Comparison of ENCODE assay signal across 9 cellular contexts in genomic region chr10:31947144-31947926, GRCh38. TPM values are rescaled to one million over a fixed set of nuclear protein-coding genes. Genes with fewer than 3 reads are reported as not detected.
DNase-seq lines count a peak whose midpoint lies in the region; ATAC-seq and TF ChIP-seq lines count a peak whose summit lies in the region.
"Had no signal": no experiment of that assay in that cellular context is flagged by ENCODE, and none has a peak within 500 bp of the region (broad histone marks: within the 10 kb centered on the region; RNA-seq: fewer than 3 reads in every experiment).

No MANE protein-coding gene starts in this region.

- POLR2A ChIA-PET in naive thymus-derived CD8-positive, alpha-beta T cell (lab: Charles Lee), result no interaction called here

- H4K20me1 ChIP-seq in fibroblast of lung (ENCODE audit: control insufficient read depth, extremely low read depth, insufficient read depth, low read length), result no peaks in the 10 kb centered on the region
- H4K20me1 ChIP-seq: BLaER1 had no signal

- peaks cover 1 to 13% (median 8%) of the 10 kb centered on the region in 4 donors for H3K4me1 Mint-ChIP-seq in naive thymus-derived CD8-positive, alpha-beta T cell

- H3K27ac Mint-ChIP-seq in naive thymus-derived CD8-positive, alpha-beta T cell, result no peak overlapping the region

- no peak overlapping the region for H3K27ac ChIP-seq in fibroblast of lung (ENCODE audit: insufficient read depth, low read length)
- no peak overlapping the region for H3K27ac ChIP-seq in parathyroid adenoma
- H3K27ac ChIP-seq: BLaER1 had no signal

- H3K36me3 ChIP-seq in fibroblast of lung (ENCODE audit: control insufficient read depth, insufficient read depth, low read length) (no peaks in the 10 kb centered on the region), parathyroid adenoma (ENCODE audit: control insufficient read depth, insufficient read depth, low read length) (no peaks in the 10 kb centered on the region)
- H3K36me3 ChIP-seq: BLaER1 had no signal

- no peak for ATAC-seq in naive thymus-derived CD8-positive, alpha-beta T cell
- no peak for ATAC-seq in GM21367 (IDR thresholded peaks at IDR 0.05; ENCODE audit: unreplicated experiment)

- no peak overlapping the region for H2AFZ ChIP-seq in fibroblast of lung (ENCODE audit: low read length)
- H2AFZ ChIP-seq in parathyroid adenoma, result peak overlapping the region; percentile 20

- H3K4me3 ChIP-seq in fibroblast of lung (replicated peaks in 1 of 4; ENCODE audit: control extremely low read depth in 1 of 4, insufficient read depth in 1 of 4, low read depth in 3 of 4, low read length in 4 of 4) (peak overlapping the region in 1 of 4 experiments; percentile 22), parathyroid adenoma (ENCODE audit: low read depth, low read length) (no peak overlapping the region)
- H3K4me3 ChIP-seq: BLaER1 had no signal

- TF ChIP-seq CTCF in fibroblast of lung (conservative IDR thresholded peaks at IDR 0.05 in 1 of 2, IDR thresholded peaks at IDR 0.05 in 1 of 2; ENCODE audit: low read depth in 1 of 2, low read length in 2 of 2) (peak; percentile 14 to 36), parathyroid adenoma (IDR thresholded peaks at IDR 0.05) (peak; percentile 43)

- H3K4me2 ChIP-seq in fibroblast of lung (ENCODE audit: extremely low read depth, insufficient read depth, low read length) (peak overlapping the region; percentile 60), parathyroid adenoma (ENCODE audit: low read length) (no peak overlapping the region)
- H3K4me2 ChIP-seq: BLaER1 had no signal

- H3K9ac ChIP-seq in fibroblast of lung (ENCODE audit: insufficient read depth, low read length), result no peak overlapping the region
- no peak overlapping the region for H3K9ac ChIP-seq in parathyroid adenoma
- H3K9ac ChIP-seq: BLaER1 had no signal

- H3K79me2 ChIP-seq in fibroblast of lung (ENCODE audit: control insufficient read depth, insufficient read depth, low read length) (no peaks in the 10 kb centered on the region), parathyroid adenoma (no peaks in the 10 kb centered on the region)

- DNase-seq in NCI-H2029 treated with DMSO at 0.1 percent for 48 hours (lab: John Stamatoyannopoulos, UW) (peak; percentile 14), NCI-H2029 (lab: John Stamatoyannopoulos, UW) (no peak), RPMI8226 (peak; percentile 39), fibroblast of lung (ENCODE audit: low read depth in 2 of 2) (peak; percentile 91 to 96)
- no peak for DNase-seq in naive thymus-derived CD8-positive, alpha-beta T cell
- DNase-seq in activated CD4-positive, CD25-positive, alpha-beta regulatory T cell (lab: John Stamatoyannopoulos, UW), result no peak

- H3K36me3 Mint-ChIP-seq in naive thymus-derived CD8-positive, alpha-beta T cell, result peaks cover 0 to 8% (median 8%) of the 10 kb centered on the region in 3 donors

- H3K4me1 ChIP-seq in fibroblast of lung (ENCODE audit: control insufficient read depth, extremely low read depth, insufficient read depth, low read length) (peaks cover 4% of the 10 kb centered on the region), parathyroid adenoma (no peaks in the 10 kb centered on the region)

- no peaks in the 10 kb centered on the region for H3K9me3 ChIP-seq in fibroblast of lung (ENCODE audit: control insufficient read depth, insufficient read depth, low read depth, low read length)
- no peaks in the 10 kb centered on the region for H3K9me3 ChIP-seq in parathyroid adenoma (ENCODE audit: control insufficient read depth, low read length)

- no peaks in the 10 kb centered on the region for H3K27me3 Mint-ChIP-seq in naive thymus-derived CD8-positive, alpha-beta T cell

- H3K27me3 ChIP-seq in fibroblast of lung (ENCODE audit: control insufficient read depth, insufficient read depth, low read length) (no peaks in the 10 kb centered on the region), parathyroid adenoma (ENCODE audit: control insufficient read depth, insufficient read depth, low read length) (no peaks in the 10 kb centered on the region)
- H3K27me3 ChIP-seq: BLaER1 had no signal

- no peak overlapping the region for H3K4me3 Mint-ChIP-seq in naive thymus-derived CD8-positive, alpha-beta T cell

- peaks cover 0 to 13% (median 7%) of the 10 kb centered on the region in 9 donors for H3K9me3 Mint-ChIP-seq in naive thymus-derived CD8-positive, alpha-beta T cell

RNA-seq across cellular contexts. Expression of gene ARHGAP12, which starts 18.7 kb away (rescaled TPM):
- total RNA-seq in fibroblast of lung, result 57.0 and 63.1 TPM in 2 replicates
- 23.1 and 24.0 TPM in 2 replicates for polyA plus RNA-seq in fibroblast of lung
- polyA plus RNA-seq in fibroblast of lung (2012), result 15.7 and 17.5 TPM in 2 replicates
- 3.6 and 4.2 TPM in 2 replicates for polyA minus RNA-seq in fibroblast of lung (ENCODE audit: low replicate concordance)
- 10 to 100 TPM; 33.8 to 35.0 TPM for total RNA-seq in naive thymus-derived CD8-positive, alpha-beta T cell
- 10 to 100 TPM in 2 of 3 donors, 1 to 10 TPM in 1; 9.9 to 11.3 (median 10.7) TPM for polyA plus RNA-seq in naive thymus-derived CD8-positive, alpha-beta T cell

Comparison
In these comparisons a context has a peak if more than half of its experiments do, and no peak if none do; other contexts are left out.
1. DNase-seq: peak in NCI-H2029 treated with DMSO at 0.1 percent for 48 hours (single experiment), RPMI8226 (single experiment) and fibroblast of lung (2 of 2); none in NCI-H2029 (single experiment), naive thymus-derived CD8-positive, alpha-beta T cell (0 of 10) and activated CD4-positive, CD25-positive, alpha-beta regulatory T cell (0 of 4).